In genomic region chr14:91185721-91186120, GRCh38 we compare ENCODE assay signal across 33 cellular contexts. TPM values are rescaled to one million over a fixed set of nuclear protein-coding genes. Genes with fewer than 3 reads are reported as not detected.
DNase-seq lines count a peak whose midpoint lies in the region; FAIRE-seq and TF ChIP-seq lines count a peak whose summit lies in the region.
"Had no signal": no experiment of that assay in that cellular context is flagged by ENCODE, and none has a peak within 500 bp of the region (broad histone marks: within the 10 kb centered on the region; RNA-seq: fewer than 3 reads in every experiment).

No MANE protein-coding gene starts in this region.

- no peak for TF ChIP-seq POLR2A in lower leg skin (IDR thresholded peaks at IDR 0.05)

- FAIRE-seq in bronchial epithelial cell (lab: Jason Lieb, UNC): no peak
- FAIRE-seq: H1, keratinocyte had no signal

- no peaks in the 10 kb centered on the region for H3F3A ChIP-seq in MM.1S (ENCODE audit: insufficient read depth, low read length)

- no peak overlapping the region for H3K4me2 ChIP-seq in osteoblast (ENCODE audit: insufficient read depth, low read length)
- H3K4me2 ChIP-seq in MM.1S (ENCODE audit: low read depth, low read length): no peak overlapping the region

- no peak overlapping the region for H3K9ac ChIP-seq in MM.1S (ENCODE audit: low read length)

- H3K4me1 ChIP-seq in osteoblast (ENCODE audit: insufficient read depth, low read length): peaks cover 8% of the 10 kb centered on the region
- H3K4me1 ChIP-seq in MM.1S (ENCODE audit: low read length): no peaks in the 10 kb centered on the region
- H3K4me1 ChIP-seq: breast epithelium, Caco-2, foreskin keratinocyte, heart left ventricle, Peyer's patch, spleen, uterus had no signal

- no peaks in the 10 kb centered on the region for H3K79me2 ChIP-seq in osteoblast (ENCODE audit: insufficient read depth, low read length)
- no peaks in the 10 kb centered on the region for H3K79me2 ChIP-seq in MM.1S (ENCODE audit: low read length)

- DNase-seq in BJ (ENCODE audit: low read depth) (peak; percentile 3), HFF-Myc (ENCODE audit: extremely low read depth, low read depth) (peak; percentile 44), bronchial epithelial cell (ENCODE audit: low read depth) (peak; percentile 13), osteoblast (ENCODE audit: insufficient read length, low spot score, missing footprints) (peak; percentile 87), MM.1S (no peak), iPS-NIHi11 (ENCODE audit: low spot score) (no peak), lower leg skin (ENCODE audit: low spot score in 2 of 2) (no peak)
- DNase-seq: activated CD4-positive, alpha-beta T cell treated with anti-CD3 and anti-CD28 coated beads for 4 hours; Caco-2; DMS79; GF-D8; heart left ventricle; KBM-7; left ventricle myocardium superior; NCI-H1105 treated with DMSO at 0.1 percent for 48 hours; NCI-H2029; NCI-H2227 treated with DMSO at 0.1 percent for 48 hours; Peyer's patch; right cardiac atrium; SHP77 treated with DMSO at 0.1 percent for 48 hours; spleen; stimulated activated CD4-positive, alpha-beta T cell treated with anti-CD3 and anti-CD28 coated beads, Interleukin-2, amount 100 ng/mL, for 24 hours; stimulated activated CD8-positive, alpha-beta memory T cell treated with anti-CD3 and anti-CD28 coated beads, Interleukin-4, amount 100 ng/mL, for 48 hours; stimulated activated naive CD8-positive, alpha-beta T cell treated with anti-CD3 and anti-CD28 coated beads, Interleukin-15, amount 100 ng/mL, for 72 hours; SW 1271; T-helper 9 cell; uterus; WERI-Rb-1 had no signal

- 54 to 66% methylated on average over 1 of the region's 1 CpG for WGBS in lower leg skin, 2 donors

- H4K20me1 ChIP-seq in osteoblast (ENCODE audit: insufficient read depth, low read length) (no peaks in the 10 kb centered on the region), MM.1S (ENCODE audit: insufficient read depth, low read length) (no peaks in the 10 kb centered on the region)

- H3K9me3 ChIP-seq in osteoblast (ENCODE audit: low read depth, low read length): no peaks in the 10 kb centered on the region
- H3K9me3 ChIP-seq in MM.1S (replicated peaks; ENCODE audit: insufficient read depth, low read length): no peaks in the 10 kb centered on the region
- H3K9me3 ChIP-seq: breast epithelium, Caco-2, heart left ventricle, Peyer's patch, spleen, uterus had no signal

- H3K27me3 ChIP-seq in BJ (ENCODE audit: control insufficient read depth, insufficient read depth, low read length) (no peaks in the 10 kb centered on the region), bronchial epithelial cell (ENCODE audit: control insufficient read depth, insufficient read depth, low read length) (no peaks in the 10 kb centered on the region), osteoblast (ENCODE audit: insufficient read depth, low read length) (no peaks in the 10 kb centered on the region), MM.1S (replicated peaks; ENCODE audit: insufficient read depth, low read length) (no peaks in the 10 kb centered on the region)
- H3K27me3 ChIP-seq: breast epithelium, foreskin keratinocyte, heart left ventricle, Peyer's patch, spleen, uterus had no signal

- no peak overlapping the region for H3K4me3 ChIP-seq in BJ (ENCODE audit: low read depth, low read length)
- no peak overlapping the region for H3K4me3 ChIP-seq in HFF-Myc (replicated peaks; ENCODE audit: low read depth, low read length)
- H3K4me3 ChIP-seq in bronchial epithelial cell (ENCODE audit: low read depth, low read length): no peak overlapping the region
- no peak overlapping the region for H3K4me3 ChIP-seq in osteoblast (ENCODE audit: insufficient read depth, low read length)
- no peak overlapping the region for H3K4me3 ChIP-seq in MM.1S (ENCODE audit: low read length)
- H3K4me3 ChIP-seq in lower leg skin (ENCODE audit: low read depth, poor library complexity, severe bottlenecking): no peak overlapping the region
- H3K4me3 ChIP-seq: breast epithelium, heart left ventricle, Peyer's patch, spleen, uterus had no signal

- intact Hi-C loops in lower leg skin (cut with DNase I; ENCODE audit: low total_unique reads): no loop called here

- POLR2A ChIA-PET in BJ (lab: Charles Lee): no interaction called here

- H3K36me3 ChIP-seq in BJ (ENCODE audit: control insufficient read depth, insufficient read depth, low read length) (peaks cover 8% of the 10 kb centered on the region), bronchial epithelial cell (ENCODE audit: control insufficient read depth, insufficient read depth, low read length) (peaks cover 7% of the 10 kb centered on the region), osteoblast (ENCODE audit: insufficient read depth, low read length) (peaks cover 17% of the 10 kb centered on the region), MM.1S (replicated peaks; ENCODE audit: insufficient read depth, low read length) (no peaks in the 10 kb centered on the region)
- H3K36me3 ChIP-seq: uterus had no signal

- no peak for TF ChIP-seq CTCF in BJ (IDR thresholded peaks at IDR 0.05; ENCODE audit: insufficient read depth, low read depth, low read length)
- TF ChIP-seq CTCF in HFF-Myc (IDR thresholded peaks at IDR 0.05; ENCODE audit: low read depth, low read length, missing control alignments): no peak
- TF ChIP-seq CTCF in bronchial epithelial cell (IDR thresholded peaks at IDR 0.05; ENCODE audit: insufficient read depth, low read length, severe bottlenecking): no peak
- TF ChIP-seq CTCF in osteoblast (IDR thresholded peaks at IDR 0.05; ENCODE audit: extremely low read depth, low read depth, low read length): no peak
- TF ChIP-seq CTCF in MM.1S (IDR thresholded peaks at IDR 0.05; ENCODE audit: low read length): no peak
- TF ChIP-seq CTCF in lower leg skin (IDR thresholded peaks at IDR 0.05): no peak

- CTCF ChIA-PET in BJ (lab: Yijun Ruan, JAX): interaction anchor here (0.6 to 3.0 kb wide), 5 partner anchors 9 to 399 kb away, joined by 3 to 13 read pairs (median 3); no protein-coding TSS in a partner anchor

- H3K27ac ChIP-seq in osteoblast (ENCODE audit: low read depth, low read length): no peak overlapping the region
- H3K27ac ChIP-seq in MM.1S (ENCODE audit: low read length): no peak overlapping the region
- H3K27ac ChIP-seq: breast epithelium, C4-2B, foreskin keratinocyte, heart left ventricle, Peyer's patch, spleen, uterus, WERI-Rb-1 had no signal

- no peaks in the 10 kb centered on the region for H3K9me2 ChIP-seq in MM.1S (replicated peaks; ENCODE audit: insufficient read depth, low read length)

- H2AFZ ChIP-seq in osteoblast (ENCODE audit: low read length) (no peak overlapping the region), MM.1S (ENCODE audit: low read length) (no peak overlapping the region)

RNA-seq across cellular contexts. Expression of gene GPR68, which starts 58.8 kb away (rescaled TPM):
- 0.20 and 0.45 TPM in 2 replicates for polyA plus RNA-seq in BJ (2011; rRNA removed)
- polyA minus RNA-seq in BJ (2011; rRNA and poly(A)+ RNA removed): 0.71 and 0.98 TPM in 2 replicates
- total RNA-seq in bronchial epithelial cell (0.77 and 1.8 TPM in 2 replicates), osteoblast (8.0 and 8.5 TPM in 2 replicates), lower leg skin (1 to 10 TPM; 1.3 to 4.1 (median 3.2) TPM)

Comparison
In these comparisons a context has a peak if more than half of its experiments do, and no peak if none do; other contexts are left out.
1. DNase-seq: peak in BJ (single experiment), HFF-Myc (single experiment), bronchial epithelial cell (single experiment) and osteoblast (single experiment); none in MM.1S (single experiment), iPS-NIHi11 (single experiment) and lower leg skin (0 of 2).